26 cellular contexts compared by ENCODE assay signal in the genomic region with DNA sequence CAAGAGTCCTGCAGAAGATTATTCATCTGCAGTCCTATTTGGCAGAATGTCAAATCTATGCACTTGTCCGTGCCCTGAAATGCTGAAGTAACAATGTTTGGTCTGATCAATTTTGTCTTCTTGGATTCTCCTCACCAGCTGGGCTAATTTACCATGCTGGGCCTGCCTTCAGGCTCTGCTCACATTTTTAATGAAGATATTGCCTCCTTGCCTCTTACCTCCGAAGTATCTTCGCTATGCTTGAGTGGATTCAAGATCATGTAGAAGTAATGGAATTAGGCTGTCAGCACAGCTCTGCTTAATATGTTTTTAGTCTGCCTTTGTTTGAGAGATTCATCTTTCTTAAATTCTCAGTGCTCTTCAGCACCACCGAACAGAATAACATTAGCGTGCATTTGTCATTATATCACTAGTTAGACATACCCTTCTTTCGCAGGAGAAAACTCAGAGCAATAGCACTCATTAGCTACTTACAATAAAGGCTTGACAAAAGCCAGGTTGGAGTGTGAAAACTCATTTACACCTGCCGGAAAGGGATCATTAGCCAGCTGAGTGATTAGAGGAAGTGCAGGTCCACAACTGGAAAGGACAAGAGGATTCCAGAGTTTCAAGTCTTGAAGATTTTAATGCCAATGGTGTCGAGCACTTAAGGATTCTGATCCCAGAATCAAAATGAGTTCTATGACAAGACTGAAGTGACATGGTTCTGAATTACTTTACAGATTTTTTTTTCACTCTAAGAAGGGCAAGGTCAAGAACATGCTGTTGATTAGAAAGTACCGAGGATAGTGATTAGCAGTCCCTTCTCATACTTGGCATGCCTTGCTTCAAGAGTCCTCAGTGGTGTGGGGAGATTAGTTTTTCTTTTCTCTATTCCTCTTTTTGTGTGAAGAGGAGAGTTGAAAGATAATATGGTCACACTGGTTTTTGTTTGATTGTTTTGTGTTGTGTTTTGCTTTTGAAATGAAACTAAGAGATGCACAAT.
DNase-seq lines count a peak whose midpoint lies in the region; ATAC-seq, FAIRE-seq and TF ChIP-seq lines count a peak whose summit lies in the region.
"Had no signal": no experiment of that assay in that cellular context is flagged by ENCODE, and none has a peak within 500 bp of the region (broad histone marks: within the 10 kb centered on the region; RNA-seq: fewer than 3 reads in every experiment).

No MANE protein-coding gene starts in this region.

- no peaks in the 10 kb centered on the region for H3K79me2 ChIP-seq in GM12878 (ENCODE audit: control insufficient read depth, insufficient read depth, low read length)

- no peak for TF ChIP-seq RAD21 in GM12878 (IDR thresholded peaks at IDR 0.05; ENCODE audit: insufficient read depth, low read depth, low read length)

- RAD21 ChIA-PET in GM12878 (lab: Charles Lee; ENCODE audit: unreplicated experiment) = interaction anchor here (0.6 to 4.2 kb wide), 7 partner anchors 8 to 68 kb away, joined by 3 to 38 read pairs (median 3); no protein-coding TSS in a partner anchor

- H3K27ac ChIP-seq in cardiac muscle cell (peak overlapping the region; percentile 5), GM12878 (ENCODE audit: control insufficient read depth, insufficient read depth) (no peak overlapping the region), breast epithelium (no peak overlapping the region)
- H3K27ac ChIP-seq: C4-2B, KMS-11 had no signal

- 54% methylated on average over 9 of the region's 9 CpGs for WGBS in GM12878 (ENCODE audit: insufficient coverage, insufficient replicate concordance, low lambda C conversion rate, missing lambda C conversion rate)

- in situ Hi-C loops in GM12878 (cut with MboI) = no loop called here

- no peak overlapping the region for H3K9ac ChIP-seq in GM12878 (ENCODE audit: control insufficient read depth, insufficient read depth, low read length)
- H3K9ac ChIP-seq: KMS-11 had no signal

- no peaks in the 10 kb centered on the region for H3K27me3 ChIP-seq in cardiac muscle cell
- H3K27me3 ChIP-seq in GM12878 (replicated peaks in 1 of 2; ENCODE audit: control insufficient read depth in 2 of 2, insufficient read depth in 2 of 2, low read length in 1 of 2) = no peaks in the 10 kb centered on the region
- no peaks in the 10 kb centered on the region for H3K27me3 ChIP-seq in breast epithelium

- no peak for TF ChIP-seq CTCF in cardiac muscle cell (IDR thresholded peaks at IDR 0.05; ENCODE audit: low read depth, low read length)
- TF ChIP-seq CTCF in GM12878 (IDR thresholded peaks at IDR 0.05 in 2 of 3, conservative IDR thresholded peaks at IDR 0.05 in 1 of 3; ENCODE audit: control insufficient read depth in 2 of 3, extremely low read depth in 1 of 3, insufficient read depth in 1 of 3, low read depth in 3 of 3, low read length in 3 of 3) = no peak
- TF ChIP-seq CTCF in breast epithelium (IDR thresholded peaks at IDR 0.05) = no peak

- peak in 1 of 2 donors; percentile 26 for DNase-seq in cardiac muscle cell (ENCODE audit: low read depth in 1 of 2, low spot score in 1 of 2)
- no peak for DNase-seq in left cardiac atrium
- peak; percentile 72 to 91 for DNase-seq in NCI-H524 (lab: John Stamatoyannopoulos, UW)
- DNase-seq in GM12878 (ENCODE audit: low read depth, low spot score) = no peak
- no peak for DNase-seq in urothelium cell line (ENCODE audit: low spot score)
- DNase-seq in A172 (ENCODE audit: low spot score) = no peak
- no peak for DNase-seq in breast epithelium (ENCODE audit: low spot score in 2 of 2)
- DNase-seq in SW 1271 (lab: John Stamatoyannopoulos, UW) = no peak
- DNase-seq: CD8-positive, alpha-beta T cell; DMS 273 treated with DMSO at 0.1 percent for 48 hours; DMS79; EL; GF-D8; HCEC 1CT; NCI-H1092 treated with DMSO at 0.1 percent for 48 hours; NCI-H146; NCI-H1930; NCI-H2107; NCI-H446 treated with DMSO at 0.1 percent for 48 hours; NCI-H69; PC-3; T-cell had no signal

- TF ChIP-seq POLR2A in GM12878 (IDR thresholded peaks at IDR 0.05; ENCODE audit: low read depth, low read length) (no peak), breast epithelium (IDR thresholded peaks at IDR 0.05) (no peak)

- H3K4me2 ChIP-seq in GM12878 (ENCODE audit: control insufficient read depth, insufficient read depth) = no peak overlapping the region
- H3K4me2 ChIP-seq: KMS-11 had no signal

- H3K4me3 ChIP-seq in cardiac muscle cell = no peak overlapping the region
- no peak overlapping the region for H3K4me3 ChIP-seq in GM12878
- H3K4me3 ChIP-seq in breast epithelium = no peak overlapping the region

- CTCF ChIA-PET in GM12878 (lab: Yijun Ruan, JAX) = interaction anchor here (0.6 to 1.7 kb wide), 3 partner anchors 11 to 64 kb away, joined by 3 to 5 read pairs (median 3); no protein-coding TSS in a partner anchor

- SMC1A ChIA-PET in GM12878 (lab: Charles Lee; ENCODE audit: uncharacterized antibody, unreplicated experiment) = interaction anchor here (0.7 to 10.0 kb wide), 9 partner anchors 14 to 1078 kb away, joined by 3 to 119 read pairs (median 4); no protein-coding TSS in a partner anchor

- H3K9me3 ChIP-seq in cardiac muscle cell (ENCODE audit: low read depth) (no peaks in the 10 kb centered on the region), GM12878 (replicated peaks; ENCODE audit: control insufficient read depth, insufficient read depth, low read length) (no peaks in the 10 kb centered on the region), breast epithelium (no peaks in the 10 kb centered on the region)

- no peak overlapping the region for H2AFZ ChIP-seq in GM12878 (ENCODE audit: control insufficient read depth, low read depth, low read length)

- H4K20me1 ChIP-seq in GM12878 (ENCODE audit: control insufficient read depth, insufficient read depth) = no peaks in the 10 kb centered on the region

- FAIRE-seq in GM12878 (lab: Jason Lieb, UNC) = no peak
- FAIRE-seq in urothelium cell line (lab: Jason Lieb, UNC) = peak; percentile 5
- FAIRE-seq: GM12892, H1 had no signal

- POLR2A ChIA-PET in GM12878 (lab: Charles Lee) = interaction anchor here (0.7 to 1.5 kb wide), 3 partner anchors 12 to 33 kb away, joined by 3 to 4 read pairs (median 3); no protein-coding TSS in a partner anchor

- no TSS peak for BruUV-seq in GM12878 (replicated peaks; lab: Mats Ljungman, UMichigan)

- intact Hi-C loops in left cardiac atrium (cut with DNase I) (no loop called here), GM12878 (cut with micrococcal nuclease; ENCODE audit: unreplicated experiment) (no loop called here), breast epithelium (cut with DNase I; ENCODE audit: low total_unique reads) (loop anchor here (5.0 kb wide), 1 partner anchor 1628 kb away; no protein-coding TSS in a partner anchor)

- H3K4me1 ChIP-seq in cardiac muscle cell (ENCODE audit: low read depth) (peaks cover 16% of the 10 kb centered on the region), GM12878 (ENCODE audit: control insufficient read depth, insufficient read depth, low read length) (no peaks in the 10 kb centered on the region), breast epithelium (no peaks in the 10 kb centered on the region)

- TF ChIP-seq EP300 in GM12878 (IDR thresholded peaks at IDR 0.05; ENCODE audit: borderline replicate concordance in 1 of 2, control insufficient read depth in 1 of 2, low read depth in 2 of 2, low read length in 2 of 2) = no peak

- no peaks in the 10 kb centered on the region for H3K36me3 ChIP-seq in cardiac muscle cell
- no peaks in the 10 kb centered on the region for H3K36me3 ChIP-seq in GM12878 (ENCODE audit: control insufficient read depth in 2 of 2, insufficient read depth in 2 of 2, low read length in 1 of 2)
- no peaks in the 10 kb centered on the region for H3K36me3 ChIP-seq in breast epithelium

- ATAC-seq in left cardiac atrium = no peak
- peak; percentile 52 for ATAC-seq in GM12878
- ATAC-seq: CD8-positive, alpha-beta T cell; PC-3; T-cell had no signal

TF ChIP-seq in GM12878, 131 proteins besides CTCF, POLR2A, EP300 and RAD21 (continues in another document):
- TF ChIP-seq, protein P1, sequence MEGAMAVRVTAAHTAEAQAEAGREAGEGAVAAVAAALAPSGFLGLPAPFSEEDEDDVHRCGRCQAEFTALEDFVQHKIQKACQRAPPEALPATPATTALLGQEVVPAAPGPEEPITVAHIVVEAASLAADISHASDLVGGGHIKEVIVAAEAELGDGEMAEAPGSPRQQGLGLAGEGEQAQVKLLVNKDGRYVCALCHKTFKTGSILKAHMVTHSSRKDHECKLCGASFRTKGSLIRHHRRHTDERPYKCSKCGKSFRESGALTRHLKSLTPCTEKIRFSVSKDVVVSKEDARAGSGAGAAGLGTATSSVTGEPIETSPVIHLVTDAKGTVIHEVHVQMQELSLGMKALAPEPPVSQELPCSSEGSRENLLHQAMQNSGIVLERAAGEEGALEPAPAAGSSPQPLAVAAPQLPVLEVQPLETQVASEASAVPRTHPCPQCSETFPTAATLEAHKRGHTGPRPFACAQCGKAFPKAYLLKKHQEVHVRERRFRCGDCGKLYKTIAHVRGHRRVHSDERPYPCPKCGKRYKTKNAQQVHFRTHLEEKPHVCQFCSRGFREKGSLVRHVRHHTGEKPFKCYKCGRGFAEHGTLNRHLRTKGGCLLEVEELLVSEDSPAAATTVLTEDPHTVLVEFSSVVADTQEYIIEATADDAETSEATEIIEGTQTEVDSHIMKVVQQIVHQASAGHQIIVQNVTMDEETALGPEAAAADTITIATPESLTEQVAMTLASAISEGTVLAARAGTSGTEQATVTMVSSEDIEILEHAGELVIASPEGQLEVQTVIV (IDR thresholded peaks at IDR 0.05; ENCODE audit: borderline replicate concordance, partially characterized antibody) = no peak
- TF ChIP-seq TAF1 (IDR thresholded peaks at IDR 0.05; ENCODE audit: borderline replicate concordance, low read depth, low read length) (no peak), YBX1 (IDR thresholded peaks at IDR 0.05) (no peak), ZZZ3 (IDR thresholded peaks at IDR 0.05; ENCODE audit: control insufficient read depth, insufficient read length, low read depth) (no peak), CHD2 (IDR thresholded peaks at IDR 0.05; ENCODE audit: borderline replicate concordance, low read depth, low read length) (no peak), NR2F1 (conservative IDR thresholded peaks at IDR 0.05) (peak; percentile 55; the same call in 1 of the 2 replicates), ZNF622 (IDR thresholded peaks at IDR 0.05) (no peak), NBN (IDR thresholded peaks at IDR 0.05) (no peak), KDM1A (IDR thresholded peaks at IDR 0.05; ENCODE audit: borderline replicate concordance) (no peak)
- TF ChIP-seq, protein P2, sequence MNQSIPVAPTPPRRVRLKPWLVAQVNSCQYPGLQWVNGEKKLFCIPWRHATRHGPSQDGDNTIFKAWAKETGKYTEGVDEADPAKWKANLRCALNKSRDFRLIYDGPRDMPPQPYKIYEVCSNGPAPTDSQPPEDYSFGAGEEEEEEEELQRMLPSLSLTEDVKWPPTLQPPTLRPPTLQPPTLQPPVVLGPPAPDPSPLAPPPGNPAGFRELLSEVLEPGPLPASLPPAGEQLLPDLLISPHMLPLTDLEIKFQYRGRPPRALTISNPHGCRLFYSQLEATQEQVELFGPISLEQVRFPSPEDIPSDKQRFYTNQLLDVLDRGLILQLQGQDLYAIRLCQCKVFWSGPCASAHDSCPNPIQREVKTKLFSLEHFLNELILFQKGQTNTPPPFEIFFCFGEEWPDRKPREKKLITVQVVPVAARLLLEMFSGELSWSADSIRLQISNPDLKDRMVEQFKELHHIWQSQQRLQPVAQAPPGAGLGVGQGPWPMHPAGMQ (IDR thresholded peaks at IDR 0.05; ENCODE audit: borderline replicate concordance) = no peak

Comparison
In these comparisons a context has a peak if more than half of its experiments do, and no peak if none do; other contexts are left out.
1. DNase-seq: peak in NCI-H524 (2 of 2); none in left cardiac atrium (single experiment), GM12878 (single experiment), urothelium cell line (single experiment), A172 (single experiment), breast epithelium (0 of 2) and SW 1271 (0 of 2).